2 cellular contexts compared by ENCODE assay signal in the genomic region with DNA sequence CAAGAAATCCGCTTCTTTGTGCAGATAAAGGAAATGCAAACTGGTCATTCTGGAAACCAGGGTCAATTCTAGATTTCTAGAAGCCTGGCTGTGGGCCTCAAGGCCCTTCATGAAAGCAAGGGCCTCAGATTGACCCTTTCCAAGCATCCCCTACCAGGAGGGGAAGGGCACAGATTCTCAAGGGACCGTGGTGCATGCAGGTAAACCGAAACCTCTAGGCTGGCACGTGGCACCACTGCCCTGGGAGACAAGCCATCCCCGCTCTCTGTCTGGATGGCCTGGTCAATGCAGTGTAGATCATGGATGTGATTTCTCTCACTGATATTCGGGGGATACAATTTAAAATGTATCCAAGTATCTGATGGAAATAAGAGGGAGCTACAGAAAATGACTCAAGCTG.
TF ChIP-seq lines count a peak whose summit lies in the region.

No MANE protein-coding gene starts in this region.

TF ChIP-seq in A549, 52 proteins besides CTCF, POLR2A, EP300 and RAD21 (continued from another document):
- TF ChIP-seq HOXB5 (CRISPR knock-in tag; IDR thresholded peaks at IDR 0.05), result no peak
- TF ChIP-seq SMC3 (IDR thresholded peaks at IDR 0.05), result no peak
- no peak for TF ChIP-seq TP53 (CRISPR knock-in tag; IDR thresholded peaks at IDR 0.05)
- TF ChIP-seq MAFK (IDR thresholded peaks at IDR 0.05; ENCODE audit: partially characterized antibody), result no peak
- TF ChIP-seq, protein P1, sequence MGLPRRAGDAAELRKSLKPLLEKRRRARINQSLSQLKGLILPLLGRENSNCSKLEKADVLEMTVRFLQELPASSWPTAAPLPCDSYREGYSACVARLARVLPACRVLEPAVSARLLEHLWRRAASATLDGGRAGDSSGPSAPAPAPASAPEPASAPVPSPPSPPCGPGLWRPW (IDR thresholded peaks at IDR 0.05), result no peak
- TF ChIP-seq, protein P2, sequence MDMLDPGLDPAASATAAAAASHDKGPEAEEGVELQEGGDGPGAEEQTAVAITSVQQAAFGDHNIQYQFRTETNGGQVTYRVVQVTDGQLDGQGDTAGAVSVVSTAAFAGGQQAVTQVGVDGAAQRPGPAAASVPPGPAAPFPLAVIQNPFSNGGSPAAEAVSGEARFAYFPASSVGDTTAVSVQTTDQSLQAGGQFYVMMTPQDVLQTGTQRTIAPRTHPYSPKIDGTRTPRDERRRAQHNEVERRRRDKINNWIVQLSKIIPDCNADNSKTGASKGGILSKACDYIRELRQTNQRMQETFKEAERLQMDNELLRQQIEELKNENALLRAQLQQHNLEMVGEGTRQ (IDR thresholded peaks at IDR 0.05), result no peak
- no peak for TF ChIP-seq CHD2 (IDR thresholded peaks at IDR 0.05; ENCODE audit: low read length, partially characterized antibody)
- TF ChIP-seq RCOR1 (IDR thresholded peaks at IDR 0.05; ENCODE audit: low read depth, low read length), result no peak
- TF ChIP-seq, protein P3, sequence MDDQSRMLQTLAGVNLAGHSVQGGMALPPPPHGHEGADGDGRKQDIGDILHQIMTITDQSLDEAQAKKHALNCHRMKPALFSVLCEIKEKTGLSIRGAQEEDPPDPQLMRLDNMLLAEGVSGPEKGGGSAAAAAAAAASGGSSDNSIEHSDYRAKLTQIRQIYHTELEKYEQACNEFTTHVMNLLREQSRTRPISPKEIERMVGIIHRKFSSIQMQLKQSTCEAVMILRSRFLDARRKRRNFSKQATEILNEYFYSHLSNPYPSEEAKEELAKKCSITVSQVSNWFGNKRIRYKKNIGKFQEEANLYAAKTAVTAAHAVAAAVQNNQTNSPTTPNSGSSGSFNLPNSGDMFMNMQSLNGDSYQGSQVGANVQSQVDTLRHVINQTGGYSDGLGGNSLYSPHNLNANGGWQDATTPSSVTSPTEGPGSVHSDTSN (IDR thresholded peaks at IDR 0.05), result no peak
- TF ChIP-seq KDM5A (IDR thresholded peaks at IDR 0.05), result no peak
- no peak for TF ChIP-seq ZC3H11A (IDR thresholded peaks at IDR 0.05)
- TF ChIP-seq CHD4 (IDR thresholded peaks at IDR 0.05; ENCODE audit: borderline replicate concordance), result no peak
- TF ChIP-seq EHF (CRISPR knock-in tag; IDR thresholded peaks at IDR 0.05), result no peak
- TF ChIP-seq RNF2 (IDR thresholded peaks at IDR 0.05; ENCODE audit: borderline replicate concordance, low read depth), result no peak
- TF ChIP-seq, protein P4, sequence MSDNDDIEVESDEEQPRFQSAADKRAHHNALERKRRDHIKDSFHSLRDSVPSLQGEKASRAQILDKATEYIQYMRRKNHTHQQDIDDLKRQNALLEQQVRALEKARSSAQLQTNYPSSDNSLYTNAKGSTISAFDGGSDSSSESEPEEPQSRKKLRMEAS (IDR thresholded peaks at IDR 0.05), result no peak

TF ChIP-seq in IMR-90, 13 proteins besides CTCF, POLR2A, EP300 and RAD21 (continued from another document):
- TF ChIP-seq, protein P5, sequence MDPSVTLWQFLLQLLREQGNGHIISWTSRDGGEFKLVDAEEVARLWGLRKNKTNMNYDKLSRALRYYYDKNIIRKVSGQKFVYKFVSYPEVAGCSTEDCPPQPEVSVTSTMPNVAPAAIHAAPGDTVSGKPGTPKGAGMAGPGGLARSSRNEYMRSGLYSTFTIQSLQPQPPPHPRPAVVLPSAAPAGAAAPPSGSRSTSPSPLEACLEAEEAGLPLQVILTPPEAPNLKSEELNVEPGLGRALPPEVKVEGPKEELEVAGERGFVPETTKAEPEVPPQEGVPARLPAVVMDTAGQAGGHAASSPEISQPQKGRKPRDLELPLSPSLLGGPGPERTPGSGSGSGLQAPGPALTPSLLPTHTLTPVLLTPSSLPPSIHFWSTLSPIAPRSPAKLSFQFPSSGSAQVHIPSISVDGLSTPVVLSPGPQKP (IDR thresholded peaks at IDR 0.05; ENCODE audit: borderline replicate concordance, low read depth, low read length), result no peak
- no peak for TF ChIP-seq CEBPB (IDR thresholded peaks at IDR 0.05; ENCODE audit: low read depth, low read length)
- TF ChIP-seq RFX5 (IDR thresholded peaks at IDR 0.05; ENCODE audit: low read depth, low read length), result no peak
- no peak for TF ChIP-seq MAZ (IDR thresholded peaks at IDR 0.05; ENCODE audit: borderline replicate concordance, low read depth, low read length)
- no peak for TF ChIP-seq RCOR1 (IDR thresholded peaks at IDR 0.05; ENCODE audit: insufficient replicate concordance, low read length)
TF ChIP-seq in IMR-90: peak in this region for 0.
